In genomic region chr7:138267934-138268333, GRCh38 we compare ENCODE assay signal across 23 cellular contexts.
"Had no signal": no experiment of that assay in that cellular context is flagged by ENCODE, and none has a peak within 500 bp of the region (broad histone marks: within the 10 kb centered on the region; RNA-seq: fewer than 3 reads in every experiment).

No MANE protein-coding gene starts in this region.

- H3K27me3 Mint-ChIP-seq: natural killer cell treated with Interleukin-12 subunit alpha and Interleukin-12 subunit beta and Interleukin-15 and Interleukin-18, amount 100 ng/mL, for 72 hours had no signal

- H3K4me3 ChIP-seq: colonic mucosa, esophagus squamous epithelium, gastroesophageal sphincter, neural progenitor cell, spleen, suprapubic skin, thyroid gland, upper lobe of left lung, uterus had no signal

- H3K27ac Mint-ChIP-seq: natural killer cell treated with Interleukin-12 subunit alpha and Interleukin-12 subunit beta and Interleukin-15 and Interleukin-18, amount 100 ng/mL, for 72 hours; neural progenitor cell had no signal

- H3K9ac ChIP-seq: neural progenitor cell, parathyroid adenoma had no signal

- H3K36me3 ChIP-seq: colonic mucosa, esophagus squamous epithelium, gastroesophageal sphincter, neural progenitor cell, spleen, suprapubic skin, thyroid gland, upper lobe of left lung, uterus had no signal

- H3K9me3 Mint-ChIP-seq: natural killer cell treated with Interleukin-12 subunit alpha and Interleukin-12 subunit beta and Interleukin-15 and Interleukin-18, amount 100 ng/mL, for 72 hours had no signal

- H3K4me2 ChIP-seq: neural progenitor cell had no signal

- H3K4me1 ChIP-seq: colonic mucosa, esophagus squamous epithelium, gastroesophageal sphincter, neural progenitor cell, parathyroid adenoma, spleen, suprapubic skin, thyroid gland, upper lobe of left lung, uterus had no signal

- DNase-seq: colonic mucosa; dermis blood vessel endothelial cell; esophagus squamous epithelium; foreskin fibroblast; glutamatergic neuron; islet precursor cell; midbrain; occipital lobe; spleen; stimulated activated CD4-positive, alpha-beta T cell treated with anti-CD3 and anti-CD28 coated beads, Interleukin-15, amount 100 ng/mL, for 24 hours; stimulated activated CD4-positive, alpha-beta T cell treated with anti-CD3 and anti-CD28 coated beads, Interleukin-1b, Interleukin-23, amount 100 ng/mL, for 48 hours; stimulated activated CD4-positive, alpha-beta T cell treated with anti-CD3 and anti-CD28 coated beads, Interleukin-4, amount 100 ng/mL, for 4 hours; stimulated activated naive CD4-positive, alpha-beta T cell; thyroid gland; upper lobe of left lung; uterus had no signal

- H2AFZ ChIP-seq: neural progenitor cell, parathyroid adenoma had no signal

- H3K27ac ChIP-seq: colonic mucosa, esophagus squamous epithelium, gastroesophageal sphincter, neural progenitor cell, parathyroid adenoma, spleen, suprapubic skin, thyroid gland, upper lobe of left lung, uterus had no signal

- H3K36me3 Mint-ChIP-seq: natural killer cell treated with Interleukin-12 subunit alpha and Interleukin-12 subunit beta and Interleukin-15 and Interleukin-18, amount 100 ng/mL, for 72 hours had no signal

- H3K27me3 ChIP-seq: colonic mucosa, esophagus squamous epithelium, gastroesophageal sphincter, neural progenitor cell, spleen, suprapubic skin, thyroid gland, upper lobe of left lung, uterus had no signal

- H3K9me3 ChIP-seq: colonic mucosa, suprapubic skin, thyroid gland, upper lobe of left lung, uterus had no signal

- H3K79me2 ChIP-seq: parathyroid adenoma had no signal

- H3K4me3 Mint-ChIP-seq: natural killer cell treated with Interleukin-12 subunit alpha and Interleukin-12 subunit beta and Interleukin-15 and Interleukin-18, amount 100 ng/mL, for 72 hours; neural progenitor cell had no signal

- ATAC-seq: gastroesophageal sphincter, left lobe of liver, sciatic nerve had no signal
